Comparison of ENCODE assay signal across 36 cellular contexts in genomic region chr22:22084089-22084711, GRCh38.
"Had no signal": no experiment of that assay in that cellular context is flagged by ENCODE, and none has a peak within 500 bp of the region (broad histone marks: within the 10 kb centered on the region; RNA-seq: fewer than 3 reads in every experiment).

No MANE protein-coding gene starts in this region.

- H3K4me1 Mint-ChIP-seq: activated naive CD4-positive, alpha-beta T cell treated with anti-CD3 and anti-CD28 coated beads, Interleukin-2, amount 10 ng/mL, durations not matched to agents 7 days and 5 days; activated naive CD8-positive, alpha-beta T cell treated with anti-CD3 and anti-CD28 coated beads, Interleukin-2, amount 10 ng/mL, durations not matched to agents 7 days and 5 days; central memory CD8-positive, alpha-beta T cell; endodermal cell; T-cell had no signal

- H3K27ac ChIP-seq: ascending aorta, breast epithelium, cardiac muscle cell, coronary artery, dorsolateral prefrontal cortex, foreskin keratinocyte, gastrocnemius medialis, heart left ventricle, WERI-Rb-1 had no signal

- H3K4me3 ChIP-seq: ascending aorta, breast epithelium, cardiac muscle cell, coronary artery, dorsolateral prefrontal cortex, gastrocnemius medialis, heart left ventricle had no signal

- ATAC-seq: activated CD4-positive, CD25-positive, alpha-beta regulatory T cell treated with anti-CD3 and anti-CD28 coated beads, Interleukin-2, amount 50 U/mL, for 24 hours; activated CD8-positive, alpha-beta T cell treated with anti-CD3 and anti-CD28 coated beads for 36 hours; activated naive CD4-positive, alpha-beta T cell treated with anti-CD3 and anti-CD28 coated beads, Interleukin-2, amount 50 U/mL, for 72 hours; activated T-cell treated with anti-CD3 and anti-CD28 coated beads, Interleukin-2, amount 50 U/mL, for 72 hours; esophagus mucosa; foreskin keratinocyte; gastrocnemius medialis; heart left ventricle; T-cell had no signal

- H3K27ac Mint-ChIP-seq: activated B cell treated with CpG ODN at 0.5 μM for 24 hours; activated CD8-positive, alpha-beta T cell treated with anti-CD3 and anti-CD28 coated beads for 36 hours; activated naive CD4-positive, alpha-beta T cell treated with anti-CD3 and anti-CD28 coated beads, Interleukin-2, amount 10 ng/mL, durations not matched to agents 7 days and 5 days; activated naive CD8-positive, alpha-beta T cell treated with anti-CD3 and anti-CD28 coated beads, Interleukin-2, amount 10 ng/mL, durations not matched to agents 7 days and 5 days; activated T-cell treated with anti-CD3 and anti-CD28 coated beads, Interleukin-2, amount 50 U/mL, for 24 hours; activated T-cell treated with anti-CD3 and anti-CD28 coated beads, Interleukin-2, amount 50 U/mL, for 72 hours; brain; dendritic cell treated with granulocyte-macrophage colony-stimulating factor and Interleukin-4, amounts not matched to agents 40 ng/mL and 50 ng/mL, for 4 days; endodermal cell; T-cell; T-helper 1 cell treated with Interleukin-12 subunit alpha and Interleukin-12 subunit beta and Interleukin-4 antibody, amounts not matched to agents 30 μg/mL and 1 μg/mL, for 36 hours; T-helper 2 cell treated with Interferon-gamma antibody and Interleukin-4, amounts not matched to agents 5 μg/mL and 100 μg/mL, for 36 hours had no signal

- H3K4me1 ChIP-seq: ascending aorta, breast epithelium, foreskin keratinocyte, gastrocnemius medialis had no signal

- H3K36me3 Mint-ChIP-seq: activated naive CD4-positive, alpha-beta T cell treated with anti-CD3 and anti-CD28 coated beads, Interleukin-2, amount 10 ng/mL, durations not matched to agents 7 days and 5 days; activated naive CD4-positive, alpha-beta T cell treated with anti-CD3 and anti-CD28 coated beads, Interleukin-2, amount 50 U/mL, for 72 hours; activated naive CD8-positive, alpha-beta T cell treated with anti-CD3 and anti-CD28 coated beads, Interleukin-2, amount 10 ng/mL, durations not matched to agents 7 days and 5 days; brain; T-cell had no signal

- H3K9me3 Mint-ChIP-seq: activated B cell treated with CpG ODN at 0.5 μM for 24 hours; activated CD8-positive, alpha-beta T cell treated with anti-CD3 and anti-CD28 coated beads for 36 hours; activated naive CD4-positive, alpha-beta T cell treated with anti-CD3 and anti-CD28 coated beads, Interleukin-2, amount 10 ng/mL, durations not matched to agents 7 days and 5 days; activated naive CD4-positive, alpha-beta T cell treated with anti-CD3 and anti-CD28 coated beads, Interleukin-2, amount 50 U/mL, for 72 hours; activated naive CD8-positive, alpha-beta T cell treated with anti-CD3 and anti-CD28 coated beads, Interleukin-2, amount 10 ng/mL, durations not matched to agents 7 days and 5 days; activated T-cell treated with anti-CD3 and anti-CD28 coated beads, Interleukin-2, amount 50 U/mL, for 24 hours; activated T-cell treated with anti-CD3 and anti-CD28 coated beads, Interleukin-2, amount 50 U/mL, for 72 hours; brain; central memory CD8-positive, alpha-beta T cell; dendritic cell treated with granulocyte-macrophage colony-stimulating factor and Interleukin-4, amounts not matched to agents 40 ng/mL and 50 ng/mL, for 4 days; endodermal cell; T-cell; T-helper 1 cell treated with Interleukin-12 subunit alpha and Interleukin-12 subunit beta and Interleukin-4 antibody, amounts not matched to agents 30 μg/mL and 1 μg/mL, for 36 hours; T-helper 2 cell treated with Interferon-gamma antibody and Interleukin-4, amounts not matched to agents 5 μg/mL and 100 μg/mL, for 36 hours had no signal

- H3K27me3 ChIP-seq: ascending aorta had no signal

- H3K4me3 Mint-ChIP-seq: activated B cell treated with CpG ODN at 0.5 μM for 24 hours; activated CD8-positive, alpha-beta T cell treated with anti-CD3 and anti-CD28 coated beads for 36 hours; activated naive CD4-positive, alpha-beta T cell treated with anti-CD3 and anti-CD28 coated beads, Interleukin-2, amount 10 ng/mL, durations not matched to agents 7 days and 5 days; activated naive CD8-positive, alpha-beta T cell treated with anti-CD3 and anti-CD28 coated beads, Interleukin-2, amount 10 ng/mL, durations not matched to agents 7 days and 5 days; activated T-cell treated with anti-CD3 and anti-CD28 coated beads, Interleukin-2, amount 50 U/mL, for 24 hours; activated T-cell treated with anti-CD3 and anti-CD28 coated beads, Interleukin-2, amount 50 U/mL, for 72 hours; brain; central memory CD8-positive, alpha-beta T cell; dendritic cell treated with granulocyte-macrophage colony-stimulating factor and Interleukin-4, amounts not matched to agents 40 ng/mL and 50 ng/mL, for 4 days; endodermal cell; T-cell; T-helper 1 cell treated with Interleukin-12 subunit alpha and Interleukin-12 subunit beta and Interleukin-4 antibody, amounts not matched to agents 30 μg/mL and 1 μg/mL, for 36 hours; T-helper 2 cell treated with Interferon-gamma antibody and Interleukin-4, amounts not matched to agents 5 μg/mL and 100 μg/mL, for 36 hours had no signal

- DNase-seq: activated B cell treated with CpG ODN at 0.5 μM for 24 hours; activated CD4-positive, alpha-beta T cell treated with anti-CD3 and anti-CD28 coated beads for 48 hours; activated CD4-positive, alpha-beta T cell treated with anti-CD3 and anti-CD28 coated beads, Interleukin-2, amount 50 U/mL, for 1 hour; activated CD4-positive, alpha-beta T cell treated with anti-CD3 and anti-CD28 coated beads, Interleukin-2, amount 50 U/mL, for 48 hours; activated CD8-positive, alpha-beta memory T cell treated with anti-CD3 and anti-CD28 coated beads for 24 hours; activated CD8-positive, alpha-beta memory T cell treated with anti-CD3 and anti-CD28 coated beads, Interleukin-2, amount 50 U/mL, for 48 hours; activated CD8-positive, alpha-beta T cell treated with anti-CD3 and anti-CD28 coated beads for 36 hours; activated gamma-delta T cell; activated naive CD4-positive, alpha-beta T cell; activated naive CD4-positive, alpha-beta T cell treated with anti-CD3 and anti-CD28 coated beads, Interleukin-2, amount 10 ng/mL, durations not matched to agents 7 days and 5 days; activated naive CD8-positive, alpha-beta T cell treated with anti-CD3 and anti-CD28 coated beads, Interleukin-2, amount 10 ng/mL, durations not matched to agents 7 days and 5 days; activated T-cell treated with anti-CD3 and anti-CD28 coated beads for 4 hours; activated T-cell treated with anti-CD3 and anti-CD28 coated beads, Interleukin-2, amount 50 U/mL, for 24 hours; activated T-cell treated with anti-CD3 and anti-CD28 coated beads, Interleukin-2, amount 50 U/mL, for 72 hours; dorsolateral prefrontal cortex; effector memory CD4-positive, alpha-beta T cell; endodermal cell; foreskin keratinocyte; gastrocnemius medialis; glutamatergic neuron; heart left ventricle; T-cell; T1000; WERI-Rb-1 had no signal

- H3K9me3 ChIP-seq: ascending aorta, breast epithelium, gastrocnemius medialis, heart left ventricle had no signal

- H3K36me3 ChIP-seq: ascending aorta, breast epithelium, cardiac muscle cell, gastrocnemius medialis, heart left ventricle, WERI-Rb-1 had no signal
